27 cellular contexts compared by ENCODE assay signal in genomic region chr15:68482246-68482645, GRCh38.
"Had no signal": no experiment of that assay in that cellular context is flagged by ENCODE, and none has a peak within 500 bp of the region (broad histone marks: within the 10 kb centered on the region; RNA-seq: fewer than 3 reads in every experiment).

No MANE protein-coding gene starts in this region.

- H3K9me3 ChIP-seq: stomach, suprapubic skin, testis, thoracic aorta, thyroid gland, tibial artery, tibial nerve, transverse colon, upper lobe of left lung, upper lobe of right lung, vagina had no signal

- H3K4me3 ChIP-seq: stomach, suprapubic skin, testis, thoracic aorta, thyroid gland, tibial artery, tibial nerve, transverse colon, upper lobe of left lung, upper lobe of right lung, vagina had no signal

- H3K36me3 Mint-ChIP-seq: stimulated activated effector memory CD8-positive, alpha-beta T cell treated with anti-CD3 and anti-CD28 coated beads, Interleukin-12 subunit alpha, Interleukin-12 subunit beta, amount 100 ng/mL, for 72 hours; stimulated activated memory B cell treated with anti-CD40 and anti-IgM and Interleukin-4, amounts not matched to agents 10 μg/mL and 1 μg/mL and 100 μg/mL, for 72 hours; stimulated activated naive B cell treated with anti-CD40 and anti-IgM and Interleukin-4, amounts not matched to agents 10 μg/mL and 1 μg/mL and 100 μg/mL, for 72 hours had no signal

- H3K4me1 ChIP-seq: upper lobe of left lung, upper lobe of right lung had no signal

- H3K27ac ChIP-seq: stomach, suprapubic skin, testis, thyroid gland, tibial nerve, transverse colon, upper lobe of left lung, upper lobe of right lung, vagina had no signal

- H3K4me1 Mint-ChIP-seq: stimulated activated effector memory CD8-positive, alpha-beta T cell treated with anti-CD3 and anti-CD28 coated beads, Interleukin-12 subunit alpha, Interleukin-12 subunit beta, amount 100 ng/mL, for 72 hours; stimulated activated naive B cell treated with anti-CD40 and anti-IgM and Interleukin-4, amounts not matched to agents 10 μg/mL and 1 μg/mL and 100 μg/mL, for 72 hours; stimulated activated naive CD8-positive, alpha-beta T cell treated with anti-CD3 and anti-CD28 coated beads, Interleukin-15, amount 100 ng/mL, for 72 hours had no signal

- H3K27me3 ChIP-seq: stomach, suprapubic skin, testis, thyroid gland, tibial artery, tibial nerve, transverse colon, upper lobe of left lung, upper lobe of right lung, vagina had no signal

- H3K4me3 Mint-ChIP-seq: stimulated activated effector memory CD8-positive, alpha-beta T cell treated with anti-CD3 and anti-CD28 coated beads, Interleukin-12 subunit alpha, Interleukin-12 subunit beta, amount 100 ng/mL, for 72 hours; stimulated activated memory B cell treated with anti-CD40 and anti-IgM and Interleukin-4, amounts not matched to agents 10 μg/mL and 1 μg/mL and 100 μg/mL, for 72 hours; stimulated activated naive B cell treated with anti-CD40 and anti-IgM and Interleukin-4, amounts not matched to agents 10 μg/mL and 1 μg/mL and 100 μg/mL, for 72 hours; stimulated activated naive CD8-positive, alpha-beta T cell treated with anti-CD3 and anti-CD28 coated beads, Interleukin-15, amount 100 ng/mL, for 72 hours; stimulated activated naive CD8-positive, alpha-beta T cell treated with anti-CD3 and anti-CD28 coated beads, Interleukin-15, Interleukin-2, amounts not matched to agents 100 ng/mL and 50 ng/mL, for 24 hours had no signal

- H3K9me3 Mint-ChIP-seq: stimulated activated effector memory CD8-positive, alpha-beta T cell treated with anti-CD3 and anti-CD28 coated beads, Interleukin-12 subunit alpha, Interleukin-12 subunit beta, amount 100 ng/mL, for 72 hours; stimulated activated memory B cell treated with anti-CD40 and anti-IgM and Interleukin-4, amounts not matched to agents 10 μg/mL and 1 μg/mL and 100 μg/mL, for 72 hours; stimulated activated naive B cell treated with anti-CD40 and anti-IgM and Interleukin-4, amounts not matched to agents 10 μg/mL and 1 μg/mL and 100 μg/mL, for 72 hours; stimulated activated naive CD8-positive, alpha-beta T cell treated with anti-CD3 and anti-CD28 coated beads, Interleukin-15, amount 100 ng/mL, for 72 hours; stimulated activated naive CD8-positive, alpha-beta T cell treated with anti-CD3 and anti-CD28 coated beads, Interleukin-15, Interleukin-2, amounts not matched to agents 100 ng/mL and 50 ng/mL, for 24 hours had no signal

- H3K36me3 ChIP-seq: stomach, suprapubic skin, thoracic aorta, thyroid gland, tibial artery, tibial nerve, transverse colon, upper lobe of left lung, upper lobe of right lung, vagina had no signal

- ATAC-seq: stimulated activated effector memory CD8-positive, alpha-beta T cell treated with anti-CD3 and anti-CD28 coated beads, Interleukin-12 subunit alpha, Interleukin-12 subunit beta, amount 100 ng/mL, for 72 hours; stimulated activated memory B cell treated with anti-CD40 and anti-IgM and Interleukin-4, amounts not matched to agents 10 μg/mL and 1 μg/mL and 100 μg/mL, for 72 hours; stimulated activated naive B cell treated with anti-CD40 and anti-IgM and Interleukin-4, amounts not matched to agents 10 μg/mL and 1 μg/mL and 100 μg/mL, for 72 hours; stimulated activated naive CD8-positive, alpha-beta T cell treated with anti-CD3 and anti-CD28 coated beads, Interleukin-15, amount 100 ng/mL, for 72 hours; stimulated activated naive CD8-positive, alpha-beta T cell treated with anti-CD3 and anti-CD28 coated beads, Interleukin-15, Interleukin-2, amounts not matched to agents 100 U/mL and 50 U/mL, for 24 hours; upper lobe of right lung had no signal

- DNase-seq: stimulated activated CD4-positive, alpha-beta T cell treated with anti-CD3 and anti-CD28 coated beads, Interleukin-2, amount 100 ng/mL, for 24 hours; stimulated activated CD4-positive, alpha-beta T cell treated with anti-CD3 and anti-CD28 coated beads, Interleukin-2, amount 100 ng/mL, for 48 hours; stimulated activated CD4-positive, alpha-beta T cell treated with anti-CD3 and anti-CD28 coated beads, Interleukin-4, amount 100 ng/mL, for 1 hour; stimulated activated CD4-positive, alpha-beta T cell treated with anti-CD3 and anti-CD28 coated beads, Interleukin-4, amount 100 ng/mL, for 24 hours; stimulated activated CD4-positive, alpha-beta T cell treated with anti-CD3 and anti-CD28 coated beads, Interleukin-4, amount 100 ng/mL, for 4 hours; stimulated activated CD8-positive, alpha-beta memory T cell treated with anti-CD3 and anti-CD28 coated beads, Interleukin-4, amount 100 ng/mL, for 48 hours; stimulated activated naive B cell treated with anti-CD40 and anti-IgM and Interleukin-4, amounts not matched to agents 10 μg/mL and 1 μg/mL and 100 μg/mL, for 72 hours; stimulated activated naive CD4-positive, alpha-beta T cell; stimulated activated naive CD4-positive, alpha-beta T cell treated with Interleukin-2 at 50 U/mL for 16 hours; stimulated activated naive CD8-positive, alpha-beta T cell treated with anti-CD3 and anti-CD28 coated beads, Interleukin-15, amount 100 ng/mL, for 72 hours; stimulated activated naive CD8-positive, alpha-beta T cell treated with anti-CD3 and anti-CD28 coated beads, Interleukin-15, Interleukin-2, amounts not matched to agents 100 U/mL and 50 U/mL, for 24 hours; stomach; substantia nigra; testis; thyroid gland; tibial artery; transverse colon; trophoblast cell; upper lobe of left lung; upper lobe of right lung had no signal

- H3K27ac Mint-ChIP-seq: stimulated activated effector memory CD8-positive, alpha-beta T cell treated with anti-CD3 and anti-CD28 coated beads, Interleukin-12 subunit alpha, Interleukin-12 subunit beta, amount 100 ng/mL, for 72 hours; stimulated activated memory B cell treated with anti-CD40 and anti-IgM and Interleukin-4, amounts not matched to agents 10 μg/mL and 1 μg/mL and 100 μg/mL, for 72 hours; stimulated activated naive B cell treated with anti-CD40 and anti-IgM and Interleukin-4, amounts not matched to agents 10 μg/mL and 1 μg/mL and 100 μg/mL, for 72 hours; stimulated activated naive CD8-positive, alpha-beta T cell treated with anti-CD3 and anti-CD28 coated beads, Interleukin-15, amount 100 ng/mL, for 72 hours; stimulated activated naive CD8-positive, alpha-beta T cell treated with anti-CD3 and anti-CD28 coated beads, Interleukin-15, Interleukin-2, amounts not matched to agents 100 ng/mL and 50 ng/mL, for 24 hours had no signal
